8 cellular contexts compared by ENCODE assay signal in genomic region chr15:94287794-94288246, GRCh38. TPM values are rescaled to one million over a fixed set of nuclear protein-coding genes. Genes with fewer than 3 reads are reported as not detected.
A peak's percentile ranks its signal among the peaks of the same experiment; 100 is the strongest.
DNase-seq lines count a peak whose midpoint lies in the region; ATAC-seq, FAIRE-seq and TF ChIP-seq lines count a peak whose summit lies in the region.

No MANE protein-coding gene starts in this region.

- ATAC-seq in GM21381 (IDR thresholded peaks at IDR 0.05; ENCODE audit: unreplicated experiment) (peak; percentile 97), HG03565 (IDR thresholded peaks at IDR 0.05; ENCODE audit: unreplicated experiment) (peak; percentile 99)
- ATAC-seq in activated naive CD4-positive, alpha-beta T cell treated with anti-CD3 and anti-CD28 coated beads, Interleukin-2, amount 50 U/mL, for 72 hours = peak; percentile 86 to 99

- TF ChIP-seq POLR2A in GM12892 (IDR thresholded peaks at IDR 0.05; ENCODE audit: low read depth, low read length) = no peak

- in situ Hi-C loops in HAP-1 (cut with MboI; ENCODE audit: low sequenced_read_pairs) = no loop called here

- intact Hi-C loops in tibial artery (cut with DNase I; ENCODE audit: low total_unique reads) = no loop called here

- H3K4me3 ChIP-seq in HAP-1 = no peak overlapping the region
- no peak overlapping the region for H3K4me3 ChIP-seq in tibial artery

- no peak overlapping the region for H3K27ac ChIP-seq in tibial artery

- H3K9me3 ChIP-seq in HAP-1 (no peaks in the 10 kb centered on the region), tibial artery (peaks cover 0 to 4% (median 0%) of the 10 kb centered on the region in 3 donors)

- H3K27ac Mint-ChIP-seq in activated naive CD4-positive, alpha-beta T cell treated with anti-CD3 and anti-CD28 coated beads, Interleukin-2, amount 50 U/mL, for 72 hours = peak overlapping the region in 1 of 2 donors; percentile 87

- DNase-seq in GM12892 (ENCODE audit: insufficient read length) (no peak), HAP-1 (ENCODE audit: low spot score in 2 of 2) (no peak), tibial artery (no peak), medulla oblongata (ENCODE audit: extremely low spot score) (no peak), hypothalamus (lab: John Stamatoyannopoulos, UW) (no peak)
- peak; percentile 28 to 58 for DNase-seq in activated naive CD4-positive, alpha-beta T cell treated with anti-CD3 and anti-CD28 coated beads, Interleukin-2, amount 50 U/mL, for 72 hours (ENCODE audit: low spot score in 2 of 2)

- no peaks in the 10 kb centered on the region for H3K27me3 ChIP-seq in HAP-1 (ENCODE audit: low read depth)
- no peaks in the 10 kb centered on the region for H3K27me3 ChIP-seq in tibial artery

- no peak for TF ChIP-seq CTCF in tibial artery (IDR thresholded peaks at IDR 0.05)

- H3K4me1 ChIP-seq in HAP-1 = no peaks in the 10 kb centered on the region
- H3K4me1 ChIP-seq in tibial artery = no peaks in the 10 kb centered on the region

- peaks cover 10 to 32% of the 10 kb centered on the region in 2 donors for H3K36me3 Mint-ChIP-seq in activated naive CD4-positive, alpha-beta T cell treated with anti-CD3 and anti-CD28 coated beads, Interleukin-2, amount 50 U/mL, for 72 hours

- FAIRE-seq in GM12892 (lab: Jason Lieb, UNC) = peak; percentile 87

- H3K9me3 Mint-ChIP-seq in activated naive CD4-positive, alpha-beta T cell treated with anti-CD3 and anti-CD28 coated beads, Interleukin-2, amount 50 U/mL, for 72 hours = peaks cover 3 to 8% of the 10 kb centered on the region in 2 donors

- H3K36me3 ChIP-seq in HAP-1 (replicated peaks) (no peaks in the 10 kb centered on the region), tibial artery (no peaks in the 10 kb centered on the region)

RNA-seq across cellular contexts. Expression of gene MCTP2, which starts 56.5 kb away (rescaled TPM):
- 0.32 TPM for polyA plus RNA-seq in GM12892 (2012; ENCODE audit: missing spikeins)
- 10 to 100 TPM; 31.4 to 48.2 TPM for total RNA-seq in activated naive CD4-positive, alpha-beta T cell treated with anti-CD3 and anti-CD28 coated beads, Interleukin-2, amount 50 U/mL, for 72 hours

Comparison
In these comparisons a context has a peak if more than half of its experiments do, and no peak if none do; other contexts are left out.
1. DNase-seq: peak in activated naive CD4-positive, alpha-beta T cell treated with anti-CD3 and anti-CD28 coated beads, Interleukin-2, amount 50 U/mL, for 72 hours (2 of 2); none in GM12892 (single experiment), HAP-1 (0 of 2), tibial artery (0 of 2), medulla oblongata (single experiment) and hypothalamus (0 of 51).
2. Peak in every context shown above with its lines, with median percentiles within 50 percentile points of each other: ATAC-seq.